Comparison of ENCODE assay signal across 8 cellular contexts in genomic region chr20:41030536-41031242, GRCh38. TPM values are rescaled to one million over a fixed set of nuclear protein-coding genes. Genes with fewer than 3 reads are reported as not detected.
DNase-seq lines count a peak whose midpoint lies in the region; ATAC-seq, FAIRE-seq and TF ChIP-seq lines count a peak whose summit lies in the region.

No MANE protein-coding gene starts in this region.

- intact Hi-C loops in CD14-positive monocyte (cut with micrococcal nuclease): loop anchor here in 1 of 2 donors (10.0 kb wide), 1 partner anchor 64 kb away; no protein-coding TSS in a partner anchor

- H3K4me3 Mint-ChIP-seq in CD14-positive monocyte: peak overlapping the region; percentile 88 to 89

- H3K9ac ChIP-seq in neural cell (ENCODE audit: low read length): peak overlapping the region; percentile 93

- H2AFZ ChIP-seq in neural cell (ENCODE audit: low read depth, low read length): no peak overlapping the region

- H3K27me3 Mint-ChIP-seq in CD14-positive monocyte (ENCODE audit: low read depth in 3 of 3): peaks cover 0 to 2% (median 0%) of the 10 kb centered on the region in 3 donors

- FAIRE-seq in frontal cortex (lab: Jason Lieb, UNC): no peak

- peaks cover 20% of the 10 kb centered on the region for H4K20me1 ChIP-seq in neural cell (ENCODE audit: insufficient read depth)

- peaks cover 70% of the 10 kb centered on the region for H3K79me2 ChIP-seq in neural cell (replicated peaks; ENCODE audit: insufficient read depth, low read length)

- peaks cover 0 to 2% (median 0%) of the 10 kb centered on the region in 7 donors for H3K9me3 Mint-ChIP-seq in CD14-positive monocyte

- H3K4me1 Mint-ChIP-seq in CD14-positive monocyte: peaks cover 64% of the 10 kb centered on the region

- H3K4me2 ChIP-seq in neural cell (ENCODE audit: low read length): peak overlapping the region; percentile 84

- DNase-seq in CD14-positive monocyte (ENCODE audit: low spot score) (no peak), LHCN-M2 (ENCODE audit: low read depth) (peak; percentile 38), coronary artery (ENCODE audit: low spot score) (no peak), hypothalamus (lab: John Stamatoyannopoulos, UW) (no peak), SW 1271 (lab: John Stamatoyannopoulos, UW) (no peak), frontal cortex (ENCODE audit: low spot score in 2 of 2) (no peak)

- H3K9me2 ChIP-seq in neural cell (ENCODE audit: insufficient read depth, low read length): no peaks in the 10 kb centered on the region

- no peak for TF ChIP-seq EP300 in neural cell (conservative IDR thresholded peaks at IDR 0.05; ENCODE audit: poor library complexity, severe bottlenecking)

- H3K9me3 ChIP-seq in neural cell (ENCODE audit: low read length): no peaks in the 10 kb centered on the region

- no peaks in the 10 kb centered on the region for H3K27me3 ChIP-seq in neural cell (ENCODE audit: insufficient read depth, low read depth, low read length)

- H3F3A ChIP-seq in neural cell (ENCODE audit: insufficient read depth, low read length, poor library complexity, severe bottlenecking): no peaks in the 10 kb centered on the region

- no peak for TF ChIP-seq RAD21 in neural cell (conservative IDR thresholded peaks at IDR 0.05)

- peak overlapping the region; percentile 89 for H3K4me3 ChIP-seq in coronary artery
- H3K4me3 ChIP-seq in neural cell (ENCODE audit: low read length): peak overlapping the region; percentile 95

- peaks cover 45 to 46% of the 10 kb centered on the region in 2 donors for H3K36me3 Mint-ChIP-seq in CD14-positive monocyte

- ATAC-seq in HG03025 (IDR thresholded peaks at IDR 0.05; ENCODE audit: low FRiP score, unreplicated experiment): no peak

- TF ChIP-seq CTCF in CD14-positive monocyte (IDR thresholded peaks at IDR 0.05): no peak
- no peak for TF ChIP-seq CTCF in coronary artery (IDR thresholded peaks at IDR 0.05)
- TF ChIP-seq CTCF in neural cell (IDR thresholded peaks at IDR 0.05; ENCODE audit: poor library complexity, severe bottlenecking): no peak

- H3K27ac ChIP-seq in coronary artery (peak overlapping the region in 1 of 2 donors; percentile 45), neural cell (ENCODE audit: low read length) (no peak overlapping the region)

- no peaks in the 10 kb centered on the region for H3K36me3 ChIP-seq in neural cell (ENCODE audit: insufficient read depth, low read length)

- peak overlapping the region in 6 of 7 donors; percentile 8 to 97 (median 64) for H3K27ac Mint-ChIP-seq in CD14-positive monocyte

TF ChIP-seq in neural cell, 6 proteins besides CTCF, POLR2A, EP300 and RAD21:
- TF ChIP-seq SMC3 (conservative IDR thresholded peaks at IDR 0.05; ENCODE audit: poor library complexity) (no peak), EZH2 (IDR thresholded peaks at IDR 0.05; ENCODE audit: borderline replicate concordance, insufficient read depth, low read length, poor library complexity, severe bottlenecking) (no peak), TAF1 (IDR thresholded peaks at IDR 0.05; ENCODE audit: low read depth) (no peak), POLR2AphosphoS5 (IDR thresholded peaks at IDR 0.05) (no peak), MXI1 (conservative IDR thresholded peaks at IDR 0.05; ENCODE audit: poor library complexity, severe bottlenecking) (no peak)
- TF ChIP-seq, protein P1, sequence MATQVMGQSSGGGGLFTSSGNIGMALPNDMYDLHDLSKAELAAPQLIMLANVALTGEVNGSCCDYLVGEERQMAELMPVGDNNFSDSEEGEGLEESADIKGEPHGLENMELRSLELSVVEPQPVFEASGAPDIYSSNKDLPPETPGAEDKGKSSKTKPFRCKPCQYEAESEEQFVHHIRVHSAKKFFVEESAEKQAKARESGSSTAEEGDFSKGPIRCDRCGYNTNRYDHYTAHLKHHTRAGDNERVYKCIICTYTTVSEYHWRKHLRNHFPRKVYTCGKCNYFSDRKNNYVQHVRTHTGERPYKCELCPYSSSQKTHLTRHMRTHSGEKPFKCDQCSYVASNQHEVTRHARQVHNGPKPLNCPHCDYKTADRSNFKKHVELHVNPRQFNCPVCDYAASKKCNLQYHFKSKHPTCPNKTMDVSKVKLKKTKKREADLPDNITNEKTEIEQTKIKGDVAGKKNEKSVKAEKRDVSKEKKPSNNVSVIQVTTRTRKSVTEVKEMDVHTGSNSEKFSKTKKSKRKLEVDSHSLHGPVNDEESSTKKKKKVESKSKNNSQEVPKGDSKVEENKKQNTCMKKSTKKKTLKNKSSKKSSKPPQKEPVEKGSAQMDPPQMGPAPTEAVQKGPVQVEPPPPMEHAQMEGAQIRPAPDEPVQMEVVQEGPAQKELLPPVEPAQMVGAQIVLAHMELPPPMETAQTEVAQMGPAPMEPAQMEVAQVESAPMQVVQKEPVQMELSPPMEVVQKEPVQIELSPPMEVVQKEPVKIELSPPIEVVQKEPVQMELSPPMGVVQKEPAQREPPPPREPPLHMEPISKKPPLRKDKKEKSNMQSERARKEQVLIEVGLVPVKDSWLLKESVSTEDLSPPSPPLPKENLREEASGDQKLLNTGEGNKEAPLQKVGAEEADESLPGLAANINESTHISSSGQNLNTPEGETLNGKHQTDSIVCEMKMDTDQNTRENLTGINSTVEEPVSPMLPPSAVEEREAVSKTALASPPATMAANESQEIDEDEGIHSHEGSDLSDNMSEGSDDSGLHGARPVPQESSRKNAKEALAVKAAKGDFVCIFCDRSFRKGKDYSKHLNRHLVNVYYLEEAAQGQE (IDR thresholded peaks at IDR 0.05; ENCODE audit: borderline replicate concordance): no peak

RNA-seq across cellular contexts. Expression of gene TOP1, which starts 2.1 kb away (rescaled TPM):
- polyA plus RNA-seq in CD14-positive monocyte (10 to 100 TPM in 1 of 2 donors, 1 to 10 TPM in 1; 6.9 to 11.5 TPM), neural cell (27.8 and 33.2 TPM in 2 replicates)
- total RNA-seq in LHCN-M2 (2014; rRNA removed) (29.7 and 37.4 TPM in 2 replicates), frontal cortex (26.5 TPM)
- 27.1 TPM for polyA plus RNA-seq in LHCN-M2 (2012)
- 48.7 and 65.5 TPM in 2 replicates for polyA minus RNA-seq in neural cell
